Comparison of ENCODE assay signal across 16 cellular contexts in the genomic region with DNA sequence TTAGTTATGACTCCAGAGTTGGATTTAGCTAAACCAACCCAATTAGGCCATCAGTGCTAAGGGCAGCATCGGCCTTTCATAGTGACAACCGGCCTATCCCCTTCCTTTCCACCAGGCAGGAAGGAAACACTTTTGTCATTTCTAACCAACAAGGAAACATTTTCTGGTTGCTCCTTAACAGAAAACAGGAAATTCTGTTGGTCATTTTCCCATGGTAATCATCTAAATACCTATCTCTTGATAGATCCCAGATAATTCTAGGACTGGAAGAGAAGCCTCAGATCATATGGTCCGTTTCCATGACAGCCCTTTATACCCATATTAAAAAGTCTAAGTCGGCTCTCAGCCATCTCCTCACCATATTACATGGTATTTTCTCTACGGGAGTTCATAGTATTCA.
DNase-seq lines count a peak whose midpoint lies in the region; ATAC-seq, FAIRE-seq and TF ChIP-seq lines count a peak whose summit lies in the region.
"Had no signal": no experiment of that assay in that cellular context is flagged by ENCODE, and none has a peak within 500 bp of the region (broad histone marks: within the 10 kb centered on the region; RNA-seq: fewer than 3 reads in every experiment).

No MANE protein-coding gene starts in this region.

- no peak overlapping the region for H3K4me3 ChIP-seq in A549
- H3K4me3 ChIP-seq in BLaER1: no peak overlapping the region
- no peak overlapping the region for H3K4me3 ChIP-seq in IMR-90 (ENCODE audit: insufficient read depth, low read depth, low read length)
- H3K4me3 ChIP-seq in upper lobe of left lung: no peak overlapping the region
- H3K4me3 ChIP-seq: HAP-1 had no signal

- no peak for TF ChIP-seq CTCF in A549 (IDR thresholded peaks at IDR 0.05)
- no peak for TF ChIP-seq CTCF in IMR-90 (conservative IDR thresholded peaks at IDR 0.05; ENCODE audit: low read depth, low read length)
- no peak for TF ChIP-seq CTCF in upper lobe of left lung (IDR thresholded peaks at IDR 0.05)

- H2AK5ac ChIP-seq in IMR-90 (ENCODE audit: low read depth, low read length): peak overlapping the region; percentile 79; the same call in 1 of the 2 replicates

- H3K4me2 ChIP-seq in A549: no peak overlapping the region
- H3K4me2 ChIP-seq in BLaER1: peak overlapping the region; percentile 4; the same call in 1 of the 2 replicates
- no peak overlapping the region for H3K4me2 ChIP-seq in IMR-90 (ENCODE audit: low read depth, low read length)

- dilution Hi-C loops in IMR-90 (cut with HindIII; ENCODE audit: low sequenced_read_pairs, unreplicated experiment): no loop called here

- BruUV-seq in IMR-90 (replicated peaks; lab: Mats Ljungman, UMichigan): no TSS peak

- H2BK20ac ChIP-seq in IMR-90 (ENCODE audit: low read depth, low read length): peak overlapping the region; percentile 65

- CTCF ChIA-PET in A549 (lab: Yijun Ruan, JAX): interaction anchor here (1.1 to 1.6 kb wide), 3 partner anchors 14 to 218 kb away, joined by 3 to 4 read pairs (median 3); no protein-coding TSS in a partner anchor
- CTCF ChIA-PET in IMR-90 (lab: Yijun Ruan, JAX): no interaction called here

- no peak for TF ChIP-seq RAD21 in A549 (conservative IDR thresholded peaks at IDR 0.05 in 1 of 2, IDR thresholded peaks at IDR 0.05 in 1 of 2)
- no peak for TF ChIP-seq RAD21 in IMR-90 (IDR thresholded peaks at IDR 0.05; ENCODE audit: low read length)

- no peaks in the 10 kb centered on the region for H3K36me3 Mint-ChIP-seq in immature natural killer cell
- H3K36me3 Mint-ChIP-seq: CD4-positive, CD25-positive, alpha-beta regulatory T cell had no signal

- no peak for TF ChIP-seq EP300 in A549 (IDR thresholded peaks at IDR 0.05)
- no peak for TF ChIP-seq EP300 in upper lobe of left lung (IDR thresholded peaks at IDR 0.05)

- intact Hi-C loops in IMR-90 (cut with micrococcal nuclease): no loop called here

- H3K9me3 ChIP-seq in A549 (peaks cover 14% of the 10 kb centered on the region), BLaER1 (no peaks in the 10 kb centered on the region), IMR-90 (ENCODE audit: control insufficient read depth, insufficient read depth, low read length) (no peaks in the 10 kb centered on the region), upper lobe of left lung (no peaks in the 10 kb centered on the region)
- H3K9me3 ChIP-seq: HAP-1 had no signal

- no peak overlapping the region for H2AK9ac ChIP-seq in IMR-90 (replicated peaks; ENCODE audit: low read depth, low read length, poor library complexity)

- H3K79me1 ChIP-seq in IMR-90 (ENCODE audit: low read depth in 1 of 2, low read length in 2 of 2): no peaks in the 10 kb centered on the region

- H3K4ac ChIP-seq in IMR-90 (ENCODE audit: low read depth, low read length): peak overlapping the region; percentile 68

- H4K20me1 ChIP-seq in BLaER1: no peaks in the 10 kb centered on the region
- no peaks in the 10 kb centered on the region for H4K20me1 ChIP-seq in IMR-90 (ENCODE audit: insufficient read depth, low read length)

- in situ Hi-C loops in IMR-90 (cut with MboI; ENCODE audit: low sequenced_read_pairs): no loop called here

- FAIRE-seq in A549 (lab: Jason Lieb, UNC): no peak
- FAIRE-seq: G401.6, GM12891, GM19239, H1 had no signal

- H4K5ac ChIP-seq in IMR-90 (ENCODE audit: low read depth, low read length): no peak overlapping the region

- no peaks in the 10 kb centered on the region for H3K4me1 Mint-ChIP-seq in immature natural killer cell

- no peak overlapping the region; the same call in 1 of the 2 replicates for H3K14ac ChIP-seq in IMR-90 (replicated peaks; ENCODE audit: low read depth, low read length)

- H3K27ac Mint-ChIP-seq in immature natural killer cell: no peak overlapping the region
- H3K27ac Mint-ChIP-seq: CD4-positive, CD25-positive, alpha-beta regulatory T cell had no signal

- no peak overlapping the region for H2BK5ac ChIP-seq in IMR-90 (ENCODE audit: low read depth, low read length, poor library complexity, severe bottlenecking)

- WGBS in A549 (ENCODE audit: missing lambda C conversion rate): 89% methylated on average over 5 of the region's 5 CpGs
- WGBS in IMR-90 (ENCODE audit: extremely low coverage in 2 of 2, insufficient read length in 1 of 2), 2 experiments: no CpG with 5 or more reads among the region's 5 CpGs
- 68 to 79% methylated on average over 5 of the region's 5 CpGs for WGBS in upper lobe of left lung, 2 donors

- peaks cover 32% of the 10 kb centered on the region for H3K4me1 ChIP-seq in A549
- peaks cover 9% of the 10 kb centered on the region; the same call in 1 of the 2 replicates for H3K4me1 ChIP-seq in BLaER1
- peaks cover 9% of the 10 kb centered on the region for H3K4me1 ChIP-seq in IMR-90 (ENCODE audit: control insufficient read depth, insufficient read depth, low read length)
- peaks cover 0 to 15% (median 11%) of the 10 kb centered on the region in 4 donors for H3K4me1 ChIP-seq in upper lobe of left lung

- ATAC-seq in A549: no peak
- ATAC-seq in IMR-90 (ENCODE audit: low read depth): no peak
- no peak for ATAC-seq in upper lobe of left lung (ENCODE audit: low FRiP score in 2 of 2)

- DNase-seq in A549 (ENCODE audit: low read depth in 1 of 2, low spot score in 1 of 2) (no peak), IMR-90 (no peak), lung microvascular endothelial cell (ENCODE audit: low read depth in 2 of 2) (peak; percentile 92 to 93), upper lobe of left lung (no peak), immature natural killer cell (no peak), NCI-H187 (lab: John Stamatoyannopoulos, UW) (no peak)
- DNase-seq: CD4-positive, CD25-positive, alpha-beta regulatory T cell; DMS 273 treated with DMSO at 0.1 percent for 48 hours; DMS79; EL had no signal

- H3K23ac ChIP-seq in IMR-90 (ENCODE audit: low read depth, low read length): no peak overlapping the region

- H2BK15ac ChIP-seq in IMR-90 (ENCODE audit: low read depth, low read length): peak overlapping the region; percentile 91; the same call in 2 of the 3 replicates

- H3K36me3 ChIP-seq in BLaER1 (no peaks in the 10 kb centered on the region), IMR-90 (ENCODE audit: control insufficient read depth, insufficient read depth, low read length) (no peaks in the 10 kb centered on the region), upper lobe of left lung (no peaks in the 10 kb centered on the region)
- H3K36me3 ChIP-seq: HAP-1 had no signal

- no peak overlapping the region; the same call in 1 of the 2 replicates for H3K18ac ChIP-seq in IMR-90 (ENCODE audit: low read depth, low read length)

- POLR2A ChIA-PET in A549 (lab: Yijun Ruan, JAX): interaction anchor here (1.3 kb wide), 1 partner anchor 176 kb away, joined by 3 read pairs; no protein-coding TSS in a partner anchor
- POLR2A ChIA-PET in IMR-90 (lab: Charles Lee; ENCODE audit: unreplicated experiment): no interaction called here

- H3K27me3 ChIP-seq in BLaER1 (no peaks in the 10 kb centered on the region), IMR-90 (ENCODE audit: control insufficient read depth, insufficient read depth, low read length) (no peaks in the 10 kb centered on the region), upper lobe of left lung (no peaks in the 10 kb centered on the region)

- H3K9ac ChIP-seq in BLaER1 (no peak overlapping the region), IMR-90 (ENCODE audit: low read depth, low read length) (no peak overlapping the region)

- H3K9me1 ChIP-seq in IMR-90 (ENCODE audit: insufficient read depth, low read length): peaks cover 11% of the 10 kb centered on the region

- H2BK120ac ChIP-seq in IMR-90 (ENCODE audit: low read depth, low read length): peak overlapping the region; percentile 83

- no peak for TF ChIP-seq POLR2A in A549 (IDR thresholded peaks at IDR 0.05; ENCODE audit: low read length)
- TF ChIP-seq POLR2A in IMR-90 (IDR thresholded peaks at IDR 0.05; ENCODE audit: low read depth, low read length): no peak
- TF ChIP-seq POLR2A in upper lobe of left lung (IDR thresholded peaks at IDR 0.05): no peak

- peak overlapping the region in 1 of 2 experiments; percentile 67; a peak in 1 of 4 replicates for H4K8ac ChIP-seq in IMR-90 (ENCODE audit: low read depth in 2 of 2, low read length in 2 of 2)

- peaks cover 0 to 1% (median 0%) of the 10 kb centered on the region in 3 donors for H3K27me3 Mint-ChIP-seq in immature natural killer cell (ENCODE audit: low read depth in 3 of 3)

- peaks cover 0 to 2% (median 0%) of the 10 kb centered on the region in 6 donors for H3K9me3 Mint-ChIP-seq in immature natural killer cell

- peak overlapping the region; percentile 61 for H4K91ac ChIP-seq in IMR-90 (ENCODE audit: insufficient read depth, low read depth, low read length)

- H3K27ac ChIP-seq in A549 (peak overlapping the region; percentile 58 to 91; a peak in 5 of 6 replicates), BLaER1 (no peak overlapping the region), IMR-90 (ENCODE audit: insufficient read depth, low read length) (no peak overlapping the region), upper lobe of left lung (no peak overlapping the region)

- no peak overlapping the region for H2AFZ ChIP-seq in IMR-90 (replicated peaks; ENCODE audit: low read length, poor library complexity)

- H3K4me3 Mint-ChIP-seq in immature natural killer cell: no peak overlapping the region
- H3K4me3 Mint-ChIP-seq: CD4-positive, CD25-positive, alpha-beta regulatory T cell had no signal

- no peak overlapping the region for H3K56ac ChIP-seq in IMR-90 (ENCODE audit: extremely low read depth, insufficient read depth, low read length)

TF ChIP-seq in A549, 52 proteins besides CTCF, POLR2A, EP300 and RAD21:
- TF ChIP-seq BHLHE40 (IDR thresholded peaks at IDR 0.05; ENCODE audit: low read depth, low read length): no peak
- no peak for TF ChIP-seq CBX2 (IDR thresholded peaks at IDR 0.05; ENCODE audit: borderline replicate concordance, low read depth)
- TF ChIP-seq ZNF302 (CRISPR knock-in tag; IDR thresholded peaks at IDR 0.05): no peak
- no peak for TF ChIP-seq ESRRA (IDR thresholded peaks at IDR 0.05; ENCODE audit: borderline replicate concordance, low read length)

TF ChIP-seq in IMR-90, 13 proteins besides CTCF, POLR2A, EP300 and RAD21:
- no peak for TF ChIP-seq MXI1 (IDR thresholded peaks at IDR 0.05; ENCODE audit: borderline replicate concordance, low read depth, low read length)
- no peak for TF ChIP-seq RFX5 (IDR thresholded peaks at IDR 0.05; ENCODE audit: low read depth, low read length)
- no peak for TF ChIP-seq ELK1 (IDR thresholded peaks at IDR 0.05; ENCODE audit: borderline replicate concordance, low read depth, low read length)
- no peak for TF ChIP-seq MAFK (IDR thresholded peaks at IDR 0.05; ENCODE audit: low read depth, low read length)
- TF ChIP-seq BHLHE40 (IDR thresholded peaks at IDR 0.05; ENCODE audit: low read depth, low read length): no peak
- TF ChIP-seq CHD1 (IDR thresholded peaks at IDR 0.05; ENCODE audit: low read depth, low read length): no peak
TF ChIP-seq in IMR-90: peak in this region for 0.

Comparison
In these comparisons a context has a peak if more than half of its experiments do, and no peak if none do; other contexts are left out.
1. DNase-seq: peak in lung microvascular endothelial cell (2 of 2); none in A549 (0 of 2), IMR-90 (single experiment), upper lobe of left lung (0 of 2), immature natural killer cell (0 of 3) and NCI-H187 (0 of 2).
2. H3K27ac ChIP-seq: peak in A549 (2 of 2); none in BLaER1 (single experiment), IMR-90 (single experiment) and upper lobe of left lung (0 of 4).